Comparison of ENCODE assay signal across 20 cellular contexts in the genomic region with DNA sequence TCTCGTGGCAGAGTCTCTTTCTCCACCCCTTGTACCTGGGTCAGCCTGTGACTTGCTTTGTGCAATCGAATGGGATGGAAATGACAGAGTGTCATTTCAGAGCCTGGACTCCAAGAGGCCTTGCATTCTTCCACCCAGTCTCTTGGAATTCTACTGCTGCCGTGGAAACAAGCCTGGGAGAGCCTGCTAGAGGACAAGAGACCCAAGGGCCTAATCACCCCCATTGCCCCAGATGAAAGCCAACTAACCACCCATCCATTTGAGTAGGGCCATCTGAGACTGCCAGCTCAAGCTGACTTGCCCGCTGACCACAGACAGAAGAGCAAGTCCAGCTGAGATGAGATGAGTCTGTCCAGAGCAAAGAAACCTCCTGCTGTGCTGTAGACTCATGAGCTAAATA.
"Had no signal": no experiment of that assay in that cellular context is flagged by ENCODE, and none has a peak within 500 bp of the region (broad histone marks: within the 10 kb centered on the region; RNA-seq: fewer than 3 reads in every experiment).

No MANE protein-coding gene starts in this region.

- H3K27ac Mint-ChIP-seq: activated CD8-positive, alpha-beta memory T cell treated with anti-CD3 and anti-CD28 coated beads, Interleukin-2, amount 10 ng/mL, durations not matched to agents 7 days and 5 days; activated CD8-positive, alpha-beta T cell treated with anti-CD3 and anti-CD28 coated beads, Interleukin-2, amount 10 ng/mL, durations not matched to agents 7 days and 5 days; activated naive CD4-positive, alpha-beta T cell treated with anti-CD3 and anti-CD28 coated beads, Interleukin-2, amount 50 U/mL, for 24 hours; activated T-helper 17 cell treated with anti-CD3 and anti-CD28 coated beads, Interleukin-2, amount 50 U/mL, for 72 hours; T-helper 1 cell treated with Interleukin-12 subunit alpha and Interleukin-12 subunit beta and Interleukin-4 antibody, amounts not matched to agents 30 μg/mL and 1 μg/mL, for 36 hours; WTC11 had no signal

- H3K9me3 Mint-ChIP-seq: activated naive CD4-positive, alpha-beta T cell treated with anti-CD3 and anti-CD28 coated beads, Interleukin-2, amount 50 U/mL, for 24 hours; activated T-cell treated with anti-CD3 and anti-CD28 coated beads, Interleukin-2, amount 50 U/mL, for 4 hours; activated T-helper 17 cell treated with anti-CD3 and anti-CD28 coated beads, Interleukin-2, amount 50 U/mL, for 72 hours; T-helper 1 cell treated with Interleukin-12 subunit alpha and Interleukin-12 subunit beta and Interleukin-4 antibody, amounts not matched to agents 30 μg/mL and 1 μg/mL, for 36 hours; WTC11 had no signal

- H3K4me1 Mint-ChIP-seq: activated CD8-positive, alpha-beta memory T cell treated with anti-CD3 and anti-CD28 coated beads, Interleukin-2, amount 10 ng/mL, durations not matched to agents 7 days and 5 days; activated naive CD4-positive, alpha-beta T cell treated with anti-CD3 and anti-CD28 coated beads, Interleukin-2, amount 50 U/mL, for 24 hours; activated T-helper 17 cell treated with anti-CD3 and anti-CD28 coated beads, Interleukin-2, amount 50 U/mL, for 72 hours had no signal

- DNase-seq: activated CD4-positive, alpha-beta T cell treated with anti-CD3 and anti-CD28 coated beads for 48 hours; activated CD4-positive, alpha-beta T cell treated with anti-CD3 and anti-CD28 coated beads, Interleukin-2, amount 50 U/mL, for 4 hours; activated CD4-positive, CD25-positive, alpha-beta regulatory T cell treated with anti-CD3 and anti-CD28 coated beads, Interleukin-2, amount 50 U/mL, for 72 hours; activated CD8-positive, alpha-beta memory T cell treated with anti-CD3 and anti-CD28 coated beads, Interleukin-2, amount 10 ng/mL, durations not matched to agents 7 days and 5 days; activated CD8-positive, alpha-beta T cell treated with anti-CD3 and anti-CD28 coated beads, Interleukin-2, amount 10 ng/mL, durations not matched to agents 7 days and 5 days; activated naive CD4-positive, alpha-beta T cell; activated T-cell treated with anti-CD3 and anti-CD28 coated beads, Interleukin-2, amount 50 U/mL, for 4 hours; central memory CD4-positive, alpha-beta T cell; Karpas-422; NCI-H1048; NCI-H1930; NCI-H2107; NCI-H446; NCI-H524; PC-3; SHP77 treated with DMSO at 0.1 percent for 48 hours had no signal

- H3K4me3 Mint-ChIP-seq: activated CD8-positive, alpha-beta memory T cell treated with anti-CD3 and anti-CD28 coated beads, Interleukin-2, amount 10 ng/mL, durations not matched to agents 7 days and 5 days; activated CD8-positive, alpha-beta T cell treated with anti-CD3 and anti-CD28 coated beads, Interleukin-2, amount 10 ng/mL, durations not matched to agents 7 days and 5 days; activated naive CD4-positive, alpha-beta T cell treated with anti-CD3 and anti-CD28 coated beads, Interleukin-2, amount 50 U/mL, for 24 hours; activated T-cell treated with anti-CD3 and anti-CD28 coated beads, Interleukin-2, amount 50 U/mL, for 4 hours; activated T-helper 17 cell treated with anti-CD3 and anti-CD28 coated beads, Interleukin-2, amount 50 U/mL, for 72 hours; T-helper 1 cell treated with Interleukin-12 subunit alpha and Interleukin-12 subunit beta and Interleukin-4 antibody, amounts not matched to agents 30 μg/mL and 1 μg/mL, for 36 hours; WTC11 had no signal

- H3K36me3 Mint-ChIP-seq: activated CD8-positive, alpha-beta memory T cell treated with anti-CD3 and anti-CD28 coated beads, Interleukin-2, amount 10 ng/mL, durations not matched to agents 7 days and 5 days; activated naive CD4-positive, alpha-beta T cell treated with anti-CD3 and anti-CD28 coated beads, Interleukin-2, amount 50 U/mL, for 24 hours; WTC11 had no signal
